8 cellular contexts compared by ENCODE assay signal in genomic region chr12:53097564-53098353, GRCh38. TPM values are rescaled to one million over a fixed set of nuclear protein-coding genes. Genes with fewer than 3 reads are reported as not detected.
DNase-seq lines count a peak whose midpoint lies in the region; ATAC-seq and TF ChIP-seq lines count a peak whose summit lies in the region.

Gene IGFBP6 (plus strand): TSS chr12:53097667. CDS start chr12:53097718, 51 bp downstream.

- in situ Hi-C loops in ACHN (cut with HindIII; ENCODE audit: low pct_ligation_motif_present, low pct_unique_long_range_greater_than_20kb, low sequenced_read_pairs) (no loop called here), endometrial microvascular endothelial cells (cut with HindIII; ENCODE audit: inconsistent ontology term, low pct_unique_long_range_greater_than_20kb, low sequenced_read_pairs) (no loop called here)

- no peak within 1 kb of the TSS for H3K4me3 ChIP-seq in mucosa of descending colon

- H3K4me3 Mint-ChIP-seq in activated CD8-positive, alpha-beta memory T cell treated with anti-CD3 and anti-CD28 coated beads, Interleukin-2, amount 10 ng/mL, durations not matched to agents 7 days and 5 days, result peak within 1 kb of the TSS; percentile 72
- peak within 1 kb of the TSS; percentile 82 to 87 for H3K4me3 Mint-ChIP-seq in stimulated activated naive B cell treated with anti-CD40 and anti-IgM and Interleukin-4, amounts not matched to agents 10 μg/mL and 1 μg/mL and 100 μg/mL, for 72 hours

- H3K4me1 ChIP-seq in mucosa of descending colon (ENCODE audit: low read depth), result peaks cover 17% of the 10 kb centered on the region

- DNase-seq in ACHN, result peak; percentile 82
- DNase-seq in NCI-H226, result peak; percentile 74
- peak; percentile 82 for DNase-seq in activated CD8-positive, alpha-beta memory T cell treated with anti-CD3 and anti-CD28 coated beads, Interleukin-2, amount 10 ng/mL, durations not matched to agents 7 days and 5 days
- peak; percentile 64 to 81 (median 75) for DNase-seq in mucosa of descending colon
- peak; percentile 43 for DNase-seq in stimulated activated naive B cell treated with anti-CD40 and anti-IgM and Interleukin-4, amounts not matched to agents 10 μg/mL and 1 μg/mL and 100 μg/mL, for 72 hours

- peaks cover 50% of the 10 kb centered on the region for H3K4me1 Mint-ChIP-seq in activated CD8-positive, alpha-beta memory T cell treated with anti-CD3 and anti-CD28 coated beads, Interleukin-2, amount 10 ng/mL, durations not matched to agents 7 days and 5 days
- H3K4me1 Mint-ChIP-seq in stimulated activated naive B cell treated with anti-CD40 and anti-IgM and Interleukin-4, amounts not matched to agents 10 μg/mL and 1 μg/mL and 100 μg/mL, for 72 hours, result peaks cover 25 to 42% of the 10 kb centered on the region in 2 donors

- no peaks in the 10 kb centered on the region for H3K36me3 Mint-ChIP-seq in activated CD8-positive, alpha-beta memory T cell treated with anti-CD3 and anti-CD28 coated beads, Interleukin-2, amount 10 ng/mL, durations not matched to agents 7 days and 5 days
- no peaks in the 10 kb centered on the region for H3K36me3 Mint-ChIP-seq in stimulated activated naive B cell treated with anti-CD40 and anti-IgM and Interleukin-4, amounts not matched to agents 10 μg/mL and 1 μg/mL and 100 μg/mL, for 72 hours

- H3K9me3 ChIP-seq in mucosa of descending colon, result no peaks in the 10 kb centered on the region

- intact Hi-C loops in mucosa of descending colon (cut with DNase I, micrococcal nuclease), result loop anchor here in 1 of 2 donors (5.0 kb wide), 1 partner anchor 35 kb away; no protein-coding TSS in a partner anchor

- peaks cover 4% of the 10 kb centered on the region for H3K27me3 Mint-ChIP-seq in activated CD8-positive, alpha-beta memory T cell treated with anti-CD3 and anti-CD28 coated beads, Interleukin-2, amount 10 ng/mL, durations not matched to agents 7 days and 5 days
- peaks cover 30 to 31% of the 10 kb centered on the region in 2 donors for H3K27me3 Mint-ChIP-seq in stimulated activated naive B cell treated with anti-CD40 and anti-IgM and Interleukin-4, amounts not matched to agents 10 μg/mL and 1 μg/mL and 100 μg/mL, for 72 hours

- H3K27ac Mint-ChIP-seq in activated CD8-positive, alpha-beta memory T cell treated with anti-CD3 and anti-CD28 coated beads, Interleukin-2, amount 10 ng/mL, durations not matched to agents 7 days and 5 days, result peak within 1 kb of the TSS; percentile 80
- peak within 1 kb of the TSS; percentile 67 for H3K27ac Mint-ChIP-seq in stimulated activated naive B cell treated with anti-CD40 and anti-IgM and Interleukin-4, amounts not matched to agents 10 μg/mL and 1 μg/mL and 100 μg/mL, for 72 hours

- CTCF ChIA-PET in activated CD8-positive, alpha-beta memory T cell treated with anti-CD3 and anti-CD28 coated beads, Interleukin-2, amount 10 ng/mL, durations not matched to agents 7 days and 5 days (lab: Charles Lee), result interaction anchor here (1.1 to 8.0 kb wide), 12 partner anchors 11 to 112 kb away, joined by 3 to 298 read pairs (median 9); partner anchors contain the start of gene SPRYD3

- peak; percentile 46 for TF ChIP-seq POLR2A in GM19099 (IDR thresholded peaks at IDR 0.05; ENCODE audit: extremely low read depth, insufficient read length, low read depth)

- ATAC-seq in activated CD8-positive, alpha-beta memory T cell treated with anti-CD3 and anti-CD28 coated beads, Interleukin-2, amount 10 ng/mL, durations not matched to agents 7 days and 5 days, result peak; percentile 83
- ATAC-seq in mucosa of descending colon (peak; percentile 69), GM19395 (IDR thresholded peaks at IDR 0.05; ENCODE audit: unreplicated experiment) (no peak)
- ATAC-seq in stimulated activated naive B cell treated with anti-CD40 and anti-IgM and Interleukin-4, amounts not matched to agents 10 μg/mL and 1 μg/mL and 100 μg/mL, for 72 hours (replicated peaks), result peak; percentile 73 to 78

- TF ChIP-seq CTCF in mucosa of descending colon (IDR thresholded peaks at IDR 0.05), result no peak

- H3K36me3 ChIP-seq in mucosa of descending colon (ENCODE audit: low read depth), result no peaks in the 10 kb centered on the region

- H3K9me3 Mint-ChIP-seq in activated CD8-positive, alpha-beta memory T cell treated with anti-CD3 and anti-CD28 coated beads, Interleukin-2, amount 10 ng/mL, durations not matched to agents 7 days and 5 days (ENCODE audit: low read depth), result no peaks in the 10 kb centered on the region
- H3K9me3 Mint-ChIP-seq in stimulated activated naive B cell treated with anti-CD40 and anti-IgM and Interleukin-4, amounts not matched to agents 10 μg/mL and 1 μg/mL and 100 μg/mL, for 72 hours, result no peaks in the 10 kb centered on the region

RNA-seq across cellular contexts. Expression of gene IGFBP6, which starts in this region (rescaled TPM):
- 1 to 10 TPM; 1.8 to 3.9 TPM for total RNA-seq in activated CD8-positive, alpha-beta memory T cell treated with anti-CD3 and anti-CD28 coated beads, Interleukin-2, amount 10 ng/mL, durations not matched to agents 7 days and 5 days
- 73.8 TPM for total RNA-seq in endometrial microvascular endothelial cells (ENCODE audit: inconsistent ontology term)
- 10 to 100 TPM in 2 of 3 donors, 1 to 10 TPM in 1; 10.0 to 93.4 (median 27.1) TPM for total RNA-seq in mucosa of descending colon
